Comparison of ENCODE assay signal across 9 cellular contexts in the genomic region with DNA sequence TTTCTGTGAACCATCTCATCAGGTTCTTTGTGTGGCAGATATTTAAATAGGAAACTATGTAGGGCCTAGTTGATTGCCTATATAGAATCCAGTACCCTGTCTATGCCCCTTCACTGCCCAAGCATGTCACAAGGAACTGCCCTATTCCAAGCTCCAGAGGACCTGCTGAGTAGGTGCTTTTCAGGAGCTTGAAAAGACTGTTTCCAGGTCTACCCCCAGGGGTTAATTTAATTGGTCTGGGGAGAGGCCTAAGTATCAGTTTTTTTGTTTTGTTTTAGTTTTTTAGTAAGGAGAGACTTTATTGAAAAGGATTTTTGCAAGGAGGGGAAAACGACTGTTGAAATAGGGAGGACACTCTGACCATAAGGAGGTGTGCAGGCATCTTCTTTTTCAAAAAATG.
"Had no signal": no experiment of that assay in that cellular context is flagged by ENCODE, and none has a peak within 500 bp of the region (broad histone marks: within the 10 kb centered on the region; RNA-seq: fewer than 3 reads in every experiment).

No MANE protein-coding gene starts in this region.

- ATAC-seq: HCT116, HepG2 had no signal

- H3K4me3 Mint-ChIP-seq: IgD-negative memory B cell had no signal

- H3K27ac Mint-ChIP-seq: IgD-negative memory B cell had no signal

- DNase-seq: GM23248, KG1 had no signal

- H3K36me3 ChIP-seq: HAP-1 had no signal

- H3K27ac ChIP-seq: GM23248, HL-60 had no signal

- H3K4me3 ChIP-seq: GM23248, HAP-1 had no signal

- FAIRE-seq: H1, H54, HepG2 had no signal

- H3K27me3 Mint-ChIP-seq: IgD-negative memory B cell had no signal

- H2AFZ ChIP-seq: GM23248 had no signal

- H3K9ac ChIP-seq: GM23248 had no signal

- H3K9me3 ChIP-seq: HAP-1 had no signal
